ENCODE assay signal across 25 cellular contexts in the genomic region with DNA sequence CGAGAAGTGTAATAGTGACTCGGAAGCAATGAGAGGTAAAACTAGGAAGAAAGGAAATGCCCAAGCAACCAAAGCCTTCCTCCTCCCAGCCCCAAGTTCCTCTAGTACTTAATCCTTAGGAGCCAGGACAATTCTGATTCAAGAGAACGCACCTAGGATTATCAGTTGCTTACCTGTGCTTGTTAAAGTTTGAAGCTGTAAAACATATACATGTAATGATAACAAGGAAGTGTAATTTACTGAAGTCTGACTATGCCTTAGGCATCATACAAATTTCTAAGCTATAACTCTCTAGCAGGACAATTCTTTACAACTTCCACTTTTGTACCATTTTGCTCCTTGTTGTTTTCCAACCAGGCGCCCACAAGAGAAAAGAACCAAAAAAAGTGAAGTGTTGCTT.
"Had no signal": no experiment of that assay in that cellular context is flagged by ENCODE, and none has a peak within 500 bp of the region (broad histone marks: within the 10 kb centered on the region; RNA-seq: fewer than 3 reads in every experiment).

No MANE protein-coding gene starts in this region.

- DNase-seq: naive thymus-derived CD4-positive, alpha-beta T cell; natural killer cell; occipital lobe; ovary; posterior cingulate gyrus; psoas muscle; right cardiac atrium; right lobe of liver; sigmoid colon; spleen; stimulated activated CD4-positive, alpha-beta T cell treated with anti-CD3 and anti-CD28 coated beads, Interleukin-12 subunit alpha, Interleukin-12 subunit beta, amount 100 ng/mL, for 4 hours; stimulated activated CD4-positive, alpha-beta T cell treated with anti-CD3 and anti-CD28 coated beads, Interleukin-1b, Interleukin-23, amount 100 ng/mL, for 48 hours; stimulated activated CD4-positive, alpha-beta T cell treated with anti-CD3 and anti-CD28 coated beads, Interleukin-4, amount 100 ng/mL, for 1 hour; stimulated activated CD4-positive, alpha-beta T cell treated with anti-CD3 and anti-CD28 coated beads, Interleukin-4, amount 100 ng/mL, for 4 hours; stimulated activated CD8-positive, alpha-beta memory T cell treated with anti-CD3 and anti-CD28 coated beads, Interleukin-4, amount 100 ng/mL, for 48 hours; stimulated activated naive CD4-positive, alpha-beta T cell; stomach; tibial artery; transverse colon; upper lobe of right lung; uterus had no signal

- H3K27me3 ChIP-seq: neural progenitor cell, ovary, right lobe of liver, sigmoid colon, spleen, stomach, tibial artery, transverse colon, upper lobe of right lung, uterus had no signal

- H3K9ac ChIP-seq: neural progenitor cell, parathyroid adenoma had no signal

- H3K4me2 ChIP-seq: neural progenitor cell, smooth muscle cell had no signal

- H3K9me3 ChIP-seq: ovary, psoas muscle, right lobe of liver, sigmoid colon, tibial artery, transverse colon, upper lobe of right lung, uterus had no signal

- H2AFZ ChIP-seq: neural progenitor cell, parathyroid adenoma had no signal

- H3K4me1 ChIP-seq: neural progenitor cell, parathyroid adenoma, psoas muscle, right lobe of liver, sigmoid colon, spleen, stomach, tibial artery, upper lobe of right lung, uterus had no signal

- H3K27ac ChIP-seq: neural progenitor cell, ovary, parathyroid adenoma, psoas muscle, right lobe of liver, sigmoid colon, spleen, stomach, tibial artery, transverse colon, upper lobe of right lung, uterus had no signal

- H3K4me3 ChIP-seq: neural progenitor cell, ovary, psoas muscle, right lobe of liver, sigmoid colon, smooth muscle cell, spleen, stomach, tibial artery, transverse colon, upper lobe of right lung, uterus had no signal

- H3K79me2 ChIP-seq: parathyroid adenoma had no signal

- ATAC-seq: naive thymus-derived CD4-positive, alpha-beta T cell; natural killer cell; psoas muscle; right cardiac atrium; right lobe of liver; stimulated activated memory B cell treated with anti-CD40 and anti-IgM and Interleukin-4, amounts not matched to agents 10 μg/mL and 1 μg/mL and 100 μg/mL, for 72 hours; upper lobe of right lung had no signal

- H3K36me3 ChIP-seq: neural progenitor cell, ovary, right lobe of liver, sigmoid colon, spleen, stomach, tibial artery, transverse colon, upper lobe of right lung, uterus had no signal
